ENCODE assay signal across 9 cellular contexts in genomic region chr1:33350611-33351280, GRCh38. TPM values are rescaled to one million over a fixed set of nuclear protein-coding genes. Genes with fewer than 3 reads are reported as not detected.
DNase-seq lines count a peak whose midpoint lies in the region; ATAC-seq and TF ChIP-seq lines count a peak whose summit lies in the region.
"Had no signal": no experiment of that assay in that cellular context is flagged by ENCODE, and none has a peak within 500 bp of the region (broad histone marks: within the 10 kb centered on the region; RNA-seq: fewer than 3 reads in every experiment).

No MANE protein-coding gene starts in this region.

- TF ChIP-seq CTCF in left lung (IDR thresholded peaks at IDR 0.05): no peak
- no peak for TF ChIP-seq CTCF in tibial nerve (IDR thresholded peaks at IDR 0.05)

- 44 to 52% methylated on average over 6 of the region's 6 CpGs for WGBS in tibial nerve, 2 donors

- H3K4me1 ChIP-seq in adipocyte (ENCODE audit: control insufficient read depth, insufficient read depth, low read length): peaks cover 33% of the 10 kb centered on the region
- peaks cover 21 to 37% of the 10 kb centered on the region in 2 donors for H3K4me1 ChIP-seq in left lung
- H3K4me1 ChIP-seq in tibial nerve: peaks cover 0 to 33% (median 17%) of the 10 kb centered on the region in 4 donors

- intact Hi-C loops in left lung (cut with DNase I): no loop called here

- no peak for ATAC-seq in activated T-cell treated with anti-CD3 and anti-CD28 coated beads, Interleukin-2, amount 50 U/mL, for 4 hours
- ATAC-seq in left lung: no peak

- H3K9ac ChIP-seq in adipocyte (ENCODE audit: low read length): peak overlapping the region; percentile 85

- H3K9me3 ChIP-seq in adipocyte (ENCODE audit: control insufficient read depth, low read length) (no peaks in the 10 kb centered on the region), left lung (no peaks in the 10 kb centered on the region), tibial nerve (no peaks in the 10 kb centered on the region)

- H3K27me3 Mint-ChIP-seq in activated T-cell treated with anti-CD3 and anti-CD28 coated beads, Interleukin-2, amount 50 U/mL, for 4 hours (ENCODE audit: low read depth): no peaks in the 10 kb centered on the region

- H3K36me3 Mint-ChIP-seq in activated T-cell treated with anti-CD3 and anti-CD28 coated beads, Interleukin-2, amount 50 U/mL, for 4 hours (ENCODE audit: insufficient read depth): peaks cover 9% of the 10 kb centered on the region

- H3K36me3 ChIP-seq in adipocyte (ENCODE audit: control insufficient read depth, insufficient read depth, low read length, severe bottlenecking) (peaks cover 16% of the 10 kb centered on the region), left lung (peaks cover 0 to 14% of the 10 kb centered on the region in 2 donors), tibial nerve (peaks cover 0 to 15% (median 0%) of the 10 kb centered on the region in 3 donors)

- no peak for TF ChIP-seq POLR2A in tibial nerve (IDR thresholded peaks at IDR 0.05)

- peak overlapping the region; percentile 84 for H3K4me3 ChIP-seq in adipocyte (ENCODE audit: low read length)
- peak overlapping the region; percentile 55 to 68 for H3K4me3 ChIP-seq in left lung
- peak overlapping the region in 3 of 4 donors; percentile 49 to 99 (median 86) for H3K4me3 ChIP-seq in tibial nerve

- DNase-seq in activated T-cell treated with anti-CD3 and anti-CD28 coated beads, Interleukin-2, amount 50 U/mL, for 4 hours: no peak
- DNase-seq in activated T-cell treated with anti-CD3 and anti-CD28 coated beads, Interleukin-2, amount 50 U/mL, for 1 hour: no peak
- DNase-seq in adipocyte (ENCODE audit: low read depth) (no peak), left lung (no peak), tibial nerve (ENCODE audit: low spot score in 2 of 2) (no peak), middle frontal gyrus (ENCODE audit: extremely low spot score, low spot score) (no peak), GDM1 (lab: John Stamatoyannopoulos, UW) (no peak), SW 1271 (lab: John Stamatoyannopoulos, UW) (no peak)

- H3K4me1 Mint-ChIP-seq in activated T-cell treated with anti-CD3 and anti-CD28 coated beads, Interleukin-2, amount 50 U/mL, for 4 hours (ENCODE audit: low read depth): peaks cover 42% of the 10 kb centered on the region

- peak overlapping the region; percentile 87 to 98 for H3K27ac ChIP-seq in left lung
- peak overlapping the region; percentile 84 to 94 (median 88) for H3K27ac ChIP-seq in tibial nerve

- H3K9me3 Mint-ChIP-seq in activated T-cell treated with anti-CD3 and anti-CD28 coated beads, Interleukin-2, amount 50 U/mL, for 4 hours: no peaks in the 10 kb centered on the region

- TF ChIP-seq EP300 in tibial nerve (IDR thresholded peaks at IDR 0.05): no peak

- H3K4me3 Mint-ChIP-seq in activated T-cell treated with anti-CD3 and anti-CD28 coated beads, Interleukin-2, amount 50 U/mL, for 4 hours: peak overlapping the region; percentile 90

- H3K27me3 ChIP-seq in adipocyte (replicated peaks; ENCODE audit: control insufficient read depth, insufficient read depth, low read length) (no peaks in the 10 kb centered on the region), left lung (no peaks in the 10 kb centered on the region), tibial nerve (no peaks in the 10 kb centered on the region)

RNA-seq across cellular contexts. Expression of gene A3GALT2, which starts 29.8 kb away (rescaled TPM):
- under 1 TPM in 1 of 3 donors, not detected in 2; 0.30 TPM for total RNA-seq in activated T-cell treated with anti-CD3 and anti-CD28 coated beads, Interleukin-2, amount 50 U/mL, for 4 hours
- total RNA-seq in left lung: not detected
- under 1 TPM in 2 of 4 donors, not detected in 2; 0.42 to 0.66 TPM for total RNA-seq in tibial nerve
- total RNA-seq: T-helper 2 cell treated with Interferon-gamma antibody and Interleukin-4, amounts not matched to agents 100 ng/mL and 5 ng/mL, for 36 hours had no signal
